ENCODE assay signal across 12 cellular contexts in genomic region chr1:198933506-198933905, GRCh38.
DNase-seq lines count a peak whose midpoint lies in the region; ATAC-seq and TF ChIP-seq lines count a peak whose summit lies in the region.
"Had no signal": no experiment of that assay in that cellular context is flagged by ENCODE, and none has a peak within 500 bp of the region (broad histone marks: within the 10 kb centered on the region; RNA-seq: fewer than 3 reads in every experiment).

No MANE protein-coding gene starts in this region.

- H3K4me1 ChIP-seq in RWPE2 (ENCODE audit: insufficient read depth, poor library complexity, severe bottlenecking): peaks cover 64% of the 10 kb centered on the region
- H3K4me1 ChIP-seq: colonic mucosa had no signal

- DNase-seq in SIG-M5 treated with dmso at 0.1 percent for 504 hours (lab: John Stamatoyannopoulos, UW; ENCODE audit: unreplicated experiment): peak; percentile 34
- DNase-seq in SIG-M5 (lab: John Stamatoyannopoulos, UW): no peak
- no peak for DNase-seq in RWPE2 (ENCODE audit: low spot score)
- DNase-seq in fibroblast of the aortic adventitia (ENCODE audit: low read depth): peak; percentile 32
- DNase-seq in superior temporal gyrus (ENCODE audit: extremely low spot score): peak; percentile 92
- no peak for DNase-seq in NCI-H2107 (lab: John Stamatoyannopoulos, UW)
- no peak for DNase-seq in NCI-H524 treated with DMSO at 0.1 percent for 48 hours (lab: John Stamatoyannopoulos, UW)
- DNase-seq in ureter (ENCODE audit: low spot score): no peak
- DNase-seq: ACHN, colonic mucosa, NCI-H1105, pancreas had no signal

- ATAC-seq in RWPE2 (ENCODE audit: low read depth): no peak
- ATAC-seq: pancreas had no signal

- peak overlapping the region; percentile 92 for H3K27ac ChIP-seq in RWPE2 (ENCODE audit: poor library complexity, severe bottlenecking)
- H3K27ac ChIP-seq: colonic mucosa had no signal

- H3K4me3 ChIP-seq in RWPE2 (ENCODE audit: severe bottlenecking) (no peak overlapping the region), fibroblast of the aortic adventitia (ENCODE audit: low read depth, low read length) (peak overlapping the region; percentile 85)
- H3K4me3 ChIP-seq: colonic mucosa had no signal

- H3K9me3 ChIP-seq in RWPE2 (ENCODE audit: severe bottlenecking): no peaks in the 10 kb centered on the region
- H3K9me3 ChIP-seq: colonic mucosa, pancreas had no signal

- H3K36me3 ChIP-seq in RWPE2 (ENCODE audit: low read depth): peaks cover 24% of the 10 kb centered on the region
- H3K36me3 ChIP-seq: colonic mucosa, pancreas had no signal

- H3K27me3 ChIP-seq in RWPE2 (ENCODE audit: insufficient read depth, poor library complexity, severe bottlenecking): no peaks in the 10 kb centered on the region
- H3K27me3 ChIP-seq: colonic mucosa, pancreas had no signal

- no peak for TF ChIP-seq CTCF in RWPE2 (IDR thresholded peaks at IDR 0.05; ENCODE audit: poor library complexity, severe bottlenecking)
- no peak for TF ChIP-seq CTCF in fibroblast of the aortic adventitia (IDR thresholded peaks at IDR 0.05; ENCODE audit: insufficient read depth, low read length)

Comparison
In these comparisons a context has a peak if more than half of its experiments do, and no peak if none do; other contexts are left out.
1. DNase-seq: peak in SIG-M5 treated with dmso at 0.1 percent for 504 hours (single experiment), fibroblast of the aortic adventitia (single experiment) and superior temporal gyrus (single experiment); none in SIG-M5 (single experiment), RWPE2 (single experiment), NCI-H2107 (single experiment), NCI-H524 treated with DMSO at 0.1 percent for 48 hours (single experiment) and ureter (single experiment).